Comparison of ENCODE assay signal across 11 cellular contexts in genomic region chr20:37519508-37520416, GRCh38. TPM values are rescaled to one million over a fixed set of nuclear protein-coding genes. Genes with fewer than 3 reads are reported as not detected.
DNase-seq lines count a peak whose midpoint lies in the region; ATAC-seq and TF ChIP-seq lines count a peak whose summit lies in the region.
"Had no signal": no experiment of that assay in that cellular context is flagged by ENCODE, and none has a peak within 500 bp of the region (broad histone marks: within the 10 kb centered on the region; RNA-seq: fewer than 3 reads in every experiment).

No MANE protein-coding gene starts in this region.

- intact Hi-C loops in right lobe of liver (cut with DNase I), result loop anchor here in 1 of 2 donors (10.0 kb wide), 2 partner anchors 65 to 125 kb away; no protein-coding TSS in a partner anchor

- CTCF ChIA-PET in AG04449 (lab: Yijun Ruan, JAX), result interaction anchor here (1.1 to 2.1 kb wide), 2 partner anchors 14 to 242 kb away, joined by 3 to 8 read pairs; no protein-coding TSS in a partner anchor

- H3K27me3 ChIP-seq in WERI-Rb-1 (ENCODE audit: insufficient read depth, low read depth, severe bottlenecking) (no peaks in the 10 kb centered on the region), right lobe of liver (no peaks in the 10 kb centered on the region)

- H3K36me3 ChIP-seq in WERI-Rb-1 (peaks cover 48% of the 10 kb centered on the region), right lobe of liver (peaks cover 0 to 29% (median 12%) of the 10 kb centered on the region in 4 donors)

- TF ChIP-seq CTCF in AG04449 (IDR thresholded peaks at IDR 0.05; ENCODE audit: insufficient read depth, low read length, missing control alignments) (peak; percentile 1), LNCaP clone FGC (IDR thresholded peaks at IDR 0.05; ENCODE audit: control insufficient read depth, extremely low read depth, insufficient read depth) (peak; percentile 42), WERI-Rb-1 (IDR thresholded peaks at IDR 0.05; ENCODE audit: low read depth, low read length) (no peak), right lobe of liver (IDR thresholded peaks at IDR 0.05) (peak in 2 of 4 donors; percentile 10 to 25)

- H3K9me3 ChIP-seq in WERI-Rb-1 (ENCODE audit: severe bottlenecking), result peaks cover 12% of the 10 kb centered on the region
- H3K9me3 ChIP-seq in right lobe of liver, result no peaks in the 10 kb centered on the region

- H3K27ac ChIP-seq in WERI-Rb-1 (peak overlapping the region; percentile 55), right lobe of liver (peak overlapping the region in 1 of 3 donors; percentile 56)
- H3K27ac ChIP-seq: HL-60 had no signal

- H3K4me1 ChIP-seq in right lobe of liver, result peaks cover 0 to 36% (median 15%) of the 10 kb centered on the region in 4 donors

- POLR2A ChIA-PET in AG04449 (lab: Yijun Ruan, JAX), result no interaction called here

- no peak for TF ChIP-seq POLR2A in right lobe of liver (IDR thresholded peaks at IDR 0.05)

- ATAC-seq in right lobe of liver (peak; percentile 60 to 73 (median 67)), HG02763 (IDR thresholded peaks at IDR 0.05; ENCODE audit: unreplicated experiment) (no peak)

- WGBS in right lobe of liver (ENCODE audit: insufficient coverage, low coverage, low lambda C conversion rate, missing lambda C conversion rate), result 41% methylated on average over 14 of the region's 39 CpGs

- no peak overlapping the region for H3K4me3 ChIP-seq in AG04449 (ENCODE audit: low read depth, low read length)
- H3K4me3 ChIP-seq in LNCaP clone FGC (ENCODE audit: low read depth, low read length), result peak overlapping the region; percentile 40
- no peak overlapping the region for H3K4me3 ChIP-seq in WERI-Rb-1 (ENCODE audit: low read depth, low read length)
- H3K4me3 ChIP-seq in right lobe of liver, result peak overlapping the region in 1 of 3 donors; percentile 26

- DNase-seq in AG04449 (ENCODE audit: low read depth, low spot score) (no peak), LNCaP clone FGC (ENCODE audit: low read depth) (no peak), WERI-Rb-1 (peak; percentile 66), right lobe of liver (no peak), cortex of kidney (lab: John Stamatoyannopoulos, UW) (no peak), NCI-H187 treated with DMSO at 0.1 percent for 48 hours (lab: John Stamatoyannopoulos, UW) (no peak), foreskin melanocyte (no peak)
- DNase-seq: activated naive CD4-positive, alpha-beta T cell treated with anti-CD3 and anti-CD28 coated beads, Interleukin-2, amount 50 U/mL, for 16 hours had no signal

RNA-seq across cellular contexts. Expression of gene NNAT, which starts 1.3 kb away (rescaled TPM):
- not detected for total RNA-seq in right lobe of liver
- total RNA-seq: Daoy had no signal

RNA-seq across cellular contexts. Expression of gene BLCAP, which starts 7.9 kb away (rescaled TPM):
- total RNA-seq in right lobe of liver, result 10 to 100 TPM; 32.7 to 75.5 (median 47.8) TPM
